8 cellular contexts compared by ENCODE assay signal in genomic region chr17:79400989-79401703, GRCh38.
DNase-seq lines count a peak whose midpoint lies in the region; ATAC-seq and TF ChIP-seq lines count a peak whose summit lies in the region.

No MANE protein-coding gene starts in this region.

- POLR2A ChIA-PET in activated CD8-positive, alpha-beta T cell treated with anti-CD3 and anti-CD28 coated beads for 36 hours (lab: Charles Lee), result no interaction called here

- intact Hi-C loops in activated CD8-positive, alpha-beta T cell treated with anti-CD3 and anti-CD28 coated beads for 36 hours (cut with micrococcal nuclease), result no loop called here

- no peak overlapping the region for H3K27ac ChIP-seq in C4-2B

- peak; percentile 98 for TF ChIP-seq CTCF in C4-2B (conservative IDR thresholded peaks at IDR 0.05)
- peak; percentile 76 for TF ChIP-seq CTCF in activated CD8-positive, alpha-beta T cell treated with anti-CD3 and anti-CD28 coated beads for 36 hours (IDR thresholded peaks at IDR 0.05)

- CTCF ChIA-PET in activated CD8-positive, alpha-beta T cell treated with anti-CD3 and anti-CD28 coated beads for 36 hours (lab: Charles Lee), result interaction anchor here (0.6 to 3.9 kb wide), 21 partner anchors 9 to 356 kb away, joined by 3 to 59 read pairs (median 4); partner anchors contain the start of gene ENGASE

- no peak overlapping the region for H3K27ac Mint-ChIP-seq in activated CD8-positive, alpha-beta T cell treated with anti-CD3 and anti-CD28 coated beads for 36 hours

- DNase-seq in NCI-H69 (lab: John Stamatoyannopoulos, UW) (peak; percentile 64), ecto neural progenitor cell (ENCODE audit: low spot score) (peak; percentile 90), lung microvascular endothelial cell (ENCODE audit: low read depth in 2 of 2) (peak; percentile 58 to 59)
- peak; percentile 77 for DNase-seq in activated CD8-positive, alpha-beta T cell treated with anti-CD3 and anti-CD28 coated beads for 36 hours
- DNase-seq in stimulated activated CD8-positive, alpha-beta memory T cell treated with anti-CD3 and anti-CD28 coated beads, Interleukin-12 subunit alpha, Interleukin-12 subunit beta, amount 100 ng/mL, for 4 hours (ENCODE audit: low read depth), result peak; percentile 53

- no peaks in the 10 kb centered on the region for H3K36me3 Mint-ChIP-seq in activated CD8-positive, alpha-beta T cell treated with anti-CD3 and anti-CD28 coated beads for 36 hours (ENCODE audit: low read depth)

- H3K27me3 Mint-ChIP-seq in activated CD8-positive, alpha-beta T cell treated with anti-CD3 and anti-CD28 coated beads for 36 hours, result peaks cover 33% of the 10 kb centered on the region

- ATAC-seq in HG02610 (IDR thresholded peaks at IDR 0.05; ENCODE audit: unreplicated experiment) (peak; percentile 65), HG02870 (IDR thresholded peaks at IDR 0.05; ENCODE audit: unreplicated experiment) (no peak)
- peak; percentile 99 for ATAC-seq in activated CD8-positive, alpha-beta T cell treated with anti-CD3 and anti-CD28 coated beads for 36 hours

- peak overlapping the region; percentile 55 for H3K4me3 Mint-ChIP-seq in activated CD8-positive, alpha-beta T cell treated with anti-CD3 and anti-CD28 coated beads for 36 hours

- peaks cover 13% of the 10 kb centered on the region for H3K4me1 Mint-ChIP-seq in activated CD8-positive, alpha-beta T cell treated with anti-CD3 and anti-CD28 coated beads for 36 hours (ENCODE audit: low read depth)

- H3K9me3 Mint-ChIP-seq in activated CD8-positive, alpha-beta T cell treated with anti-CD3 and anti-CD28 coated beads for 36 hours, result no peaks in the 10 kb centered on the region
